ENCODE assay signal across 1 cellular context in genomic region chr7:1569833-1570632, GRCh38.
TF ChIP-seq lines count a peak whose summit lies in the region.

TSS of gene PSMG3 (minus strand) at chr7:1570032. CDS start at chr7:1569339, 693 bp downstream.

TF ChIP-seq in HepG2, 621 proteins besides CTCF, POLR2A, EP300 and RAD21 (continued from another document and continues in another):
- TF ChIP-seq SKIL (CRISPR knock-in tag; IDR thresholded peaks at IDR 0.05; ENCODE audit: borderline replicate concordance): no peak
- peak; percentile 92 for TF ChIP-seq ZBTB14 (CRISPR knock-in tag; IDR thresholded peaks at IDR 0.05)
- TF ChIP-seq ZNF782 (CRISPR knock-in tag; IDR thresholded peaks at IDR 0.05; ENCODE audit: borderline replicate concordance): peak; percentile 92; the same call in 1 of the 2 replicates
- peak; percentile 91 for TF ChIP-seq POLR2G (IDR thresholded peaks at IDR 0.05; ENCODE audit: low read depth, low read length)
- TF ChIP-seq MEIS1 (CRISPR knock-in tag; IDR thresholded peaks at IDR 0.05; ENCODE audit: borderline replicate concordance): no peak
- TF ChIP-seq ZNF280D (CRISPR knock-in tag; IDR thresholded peaks at IDR 0.05): no peak
- peak; percentile 61; the same call in 1 of the 2 replicates for TF ChIP-seq RFXAP (CRISPR knock-in tag; IDR thresholded peaks at IDR 0.05; ENCODE audit: borderline replicate concordance)
- peak; percentile 89; the same call in 1 of the 2 replicates for TF ChIP-seq ZNF772 (CRISPR knock-in tag; IDR thresholded peaks at IDR 0.05)
- no peak for TF ChIP-seq TEAD2 (CRISPR knock-in tag; IDR thresholded peaks at IDR 0.05)
- TF ChIP-seq ZMYM4 (CRISPR knock-in tag; IDR thresholded peaks at IDR 0.05): 0 out of 2 replicates have a peak, but pooled peaks have one; percentile 14
- TF ChIP-seq ZNF333 (CRISPR knock-in tag; IDR thresholded peaks at IDR 0.05; ENCODE audit: borderline replicate concordance): peak; percentile 50; the same call in 1 of the 2 replicates
- TF ChIP-seq MZF1 (CRISPR knock-in tag; IDR thresholded peaks at IDR 0.05; ENCODE audit: borderline replicate concordance): no peak
- no peak for TF ChIP-seq DDIT3 (CRISPR knock-in tag; IDR thresholded peaks at IDR 0.05)
- peak; percentile 54 for TF ChIP-seq AGO2 (optimal IDR thresholded peaks at IDR 0.05; ENCODE audit: low read depth, low read length)
- no peak for TF ChIP-seq FOXC1 (CRISPR knock-in tag; IDR thresholded peaks at IDR 0.05; ENCODE audit: borderline replicate concordance)
- no peak for TF ChIP-seq ZNF251 (CRISPR knock-in tag; IDR thresholded peaks at IDR 0.05)
- TF ChIP-seq ZSCAN21 (CRISPR knock-in tag; IDR thresholded peaks at IDR 0.05; ENCODE audit: borderline replicate concordance): no peak
- no peak for TF ChIP-seq ZNF180 (CRISPR knock-in tag; IDR thresholded peaks at IDR 0.05; ENCODE audit: borderline replicate concordance, low read depth)
- TF ChIP-seq RAD51 (IDR thresholded peaks at IDR 0.05; ENCODE audit: borderline replicate concordance): no peak
- TF ChIP-seq KLF6 (CRISPR knock-in tag; IDR thresholded peaks at IDR 0.05): peak; percentile 82; the same call in 1 of the 2 replicates
- no peak for TF ChIP-seq CREB3 (CRISPR knock-in tag; IDR thresholded peaks at IDR 0.05)
- TF ChIP-seq ATF5 (CRISPR knock-in tag; IDR thresholded peaks at IDR 0.05; ENCODE audit: low read depth): no peak
- no peak for TF ChIP-seq DMTF1 (CRISPR knock-in tag; IDR thresholded peaks at IDR 0.05)
- no peak for TF ChIP-seq ZXDC (CRISPR knock-in tag; IDR thresholded peaks at IDR 0.05)
- no peak for TF ChIP-seq TBP (CRISPR knock-in tag; IDR thresholded peaks at IDR 0.05)
- TF ChIP-seq HOMEZ (CRISPR knock-in tag; IDR thresholded peaks at IDR 0.05; ENCODE audit: low read depth): no peak
- peak; percentile 79 for TF ChIP-seq ZNF883 (CRISPR knock-in tag; IDR thresholded peaks at IDR 0.05; ENCODE audit: not compliant biosample characterization)
- 0 out of 2 replicates have a peak, but pooled peaks have one; percentile 14 for TF ChIP-seq FOXA3 (CRISPR knock-in tag; IDR thresholded peaks at IDR 0.05)
- no peak for TF ChIP-seq ZNF7 (CRISPR knock-in tag; IDR thresholded peaks at IDR 0.05)
- TF ChIP-seq ZNF18 (CRISPR knock-in tag; IDR thresholded peaks at IDR 0.05; ENCODE audit: insufficient replicate concordance): no peak
- no peak for TF ChIP-seq SSRP1 (CRISPR knock-in tag; IDR thresholded peaks at IDR 0.05)
- TF ChIP-seq MNT (IDR thresholded peaks at IDR 0.05): no peak
- peak; percentile 65 for TF ChIP-seq ZBTB25 (CRISPR knock-in tag; IDR thresholded peaks at IDR 0.05)
- TF ChIP-seq NFYC (CRISPR knock-in tag; IDR thresholded peaks at IDR 0.05): no peak; the same call in 1 of the 2 replicates
- peak; percentile 54; the same call in 1 of the 2 replicates for TF ChIP-seq REPIN1 (CRISPR knock-in tag; IDR thresholded peaks at IDR 0.05; ENCODE audit: borderline replicate concordance, low read depth)
- peak in 1 of 2 experiments; percentile 85; a peak in 2 of 4 replicates for TF ChIP-seq KLF16 (CRISPR knock-in tag; IDR thresholded peaks at IDR 0.05)
- no peak for TF ChIP-seq EHMT2 (IDR thresholded peaks at IDR 0.05; ENCODE audit: borderline replicate concordance, low read depth, low read length)
- TF ChIP-seq IKZF1 (IDR thresholded peaks at IDR 0.05): no peak
